ENCODE assay signal across 1 cellular context in genomic region chr21:33539612-33540011, GRCh38.
TF ChIP-seq lines count a peak whose summit lies in the region.

No MANE protein-coding gene starts in this region.

TF ChIP-seq in IMR-90, 13 proteins besides CTCF, POLR2A, EP300 and RAD21:
- no peak for TF ChIP-seq RFX5 (IDR thresholded peaks at IDR 0.05; ENCODE audit: low read depth, low read length)
- no peak for TF ChIP-seq MAFK (IDR thresholded peaks at IDR 0.05; ENCODE audit: low read depth, low read length)
- TF ChIP-seq BHLHE40 (IDR thresholded peaks at IDR 0.05; ENCODE audit: low read depth, low read length), result no peak
- no peak for TF ChIP-seq MXI1 (IDR thresholded peaks at IDR 0.05; ENCODE audit: borderline replicate concordance, low read depth, low read length)
- TF ChIP-seq NFE2L2 (IDR thresholded peaks at IDR 0.05; ENCODE audit: low read depth, low read length), result no peak
- TF ChIP-seq CHD1 (IDR thresholded peaks at IDR 0.05; ENCODE audit: low read depth, low read length), result no peak
- no peak for TF ChIP-seq USF2 (IDR thresholded peaks at IDR 0.05; ENCODE audit: low read depth, low read length)
- TF ChIP-seq FOS (IDR thresholded peaks at IDR 0.05; ENCODE audit: low read depth, low read length), result no peak
- TF ChIP-seq RCOR1 (IDR thresholded peaks at IDR 0.05; ENCODE audit: insufficient replicate concordance, low read length), result no peak
- TF ChIP-seq MAZ (IDR thresholded peaks at IDR 0.05; ENCODE audit: borderline replicate concordance, low read depth, low read length), result no peak
- TF ChIP-seq CEBPB (IDR thresholded peaks at IDR 0.05; ENCODE audit: low read depth, low read length), result no peak
- TF ChIP-seq, protein P1, sequence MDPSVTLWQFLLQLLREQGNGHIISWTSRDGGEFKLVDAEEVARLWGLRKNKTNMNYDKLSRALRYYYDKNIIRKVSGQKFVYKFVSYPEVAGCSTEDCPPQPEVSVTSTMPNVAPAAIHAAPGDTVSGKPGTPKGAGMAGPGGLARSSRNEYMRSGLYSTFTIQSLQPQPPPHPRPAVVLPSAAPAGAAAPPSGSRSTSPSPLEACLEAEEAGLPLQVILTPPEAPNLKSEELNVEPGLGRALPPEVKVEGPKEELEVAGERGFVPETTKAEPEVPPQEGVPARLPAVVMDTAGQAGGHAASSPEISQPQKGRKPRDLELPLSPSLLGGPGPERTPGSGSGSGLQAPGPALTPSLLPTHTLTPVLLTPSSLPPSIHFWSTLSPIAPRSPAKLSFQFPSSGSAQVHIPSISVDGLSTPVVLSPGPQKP (IDR thresholded peaks at IDR 0.05; ENCODE audit: borderline replicate concordance, low read depth, low read length), result no peak
- TF ChIP-seq SMC3 (IDR thresholded peaks at IDR 0.05; ENCODE audit: low read depth, low read length), result no peak
TF ChIP-seq in IMR-90: peak in this region for 0.
